In genomic region chr1:42824481-42825057, GRCh38 we compare ENCODE assay signal across 26 cellular contexts. TPM values are rescaled to one million over a fixed set of nuclear protein-coding genes. Genes with fewer than 3 reads are reported as not detected.
DNase-seq lines count a peak whose midpoint lies in the region; ATAC-seq, FAIRE-seq and TF ChIP-seq lines count a peak whose summit lies in the region.
"Had no signal": no experiment of that assay in that cellular context is flagged by ENCODE, and none has a peak within 500 bp of the region (broad histone marks: within the 10 kb centered on the region; RNA-seq: fewer than 3 reads in every experiment).

No MANE protein-coding gene starts in this region.

- H2AFZ ChIP-seq in GM23338 = no peak overlapping the region
- peak overlapping the region; percentile 81 for H2AFZ ChIP-seq in K562 (ENCODE audit: low read depth, low read length)
- H2AFZ ChIP-seq: GM23248 had no signal

- H3K4me2 ChIP-seq in GM23338 (no peak overlapping the region), K562 (ENCODE audit: insufficient read depth, low read length) (peak overlapping the region; percentile 97)

- no peaks in the 10 kb centered on the region for H3K9me2 ChIP-seq in GM23338 (ENCODE audit: insufficient read depth)

- H3K9me3 Mint-ChIP-seq in GM23338 = no peaks in the 10 kb centered on the region
- H3K9me3 Mint-ChIP-seq: CD4-positive, alpha-beta memory T cell; H9; HFFc6 had no signal

- in situ Hi-C loops in K562 (cut with MboI) = no loop called here

- peaks cover 17% of the 10 kb centered on the region for H3K4me1 Mint-ChIP-seq in GM23338

- no peak; a peak in 1 of 4 replicates for TF ChIP-seq RAD21 in K562 (CRISPR knock-in tag; conservative IDR thresholded peaks at IDR 0.05 in 1 of 2, IDR thresholded peaks at IDR 0.05 in 1 of 2)

- TF ChIP-seq EP300 in K562 (IDR thresholded peaks at IDR 0.05; ENCODE audit: low read length) (no peak), ovary (IDR thresholded peaks at IDR 0.05) (no peak)

- DNase-seq in GM23338 (ENCODE audit: low spot score) (no peak), NCI-H2029 (lab: John Stamatoyannopoulos, UW) (peak; percentile 23), K562 (ENCODE audit: extremely low read depth in 1 of 4, low spot score in 3 of 4) (peak in 2 of 4 experiments; percentile 34 to 60), sciatic nerve (ENCODE audit: low spot score) (no peak), activated gamma-delta T cell (lab: John Stamatoyannopoulos, UW) (no peak), ovary (no peak)
- DNase-seq: C1 segment of cervical spinal cord; CD4-positive, alpha-beta memory T cell; DMS 273 treated with DMSO at 0.1 percent for 48 hours; GM23248; H9; HFFc6; KG1; MG63; NCI-H1105 treated with DMSO at 0.1 percent for 48 hours; NCI-H146; NCI-H1930; NCI-H2227 treated with DMSO at 0.1 percent for 48 hours; NCI-H526 treated with DMSO at 0.1 percent for 48 hours; Peyer's patch had no signal

- H3F3A ChIP-seq in GM23338 (replicated peaks; ENCODE audit: low read depth) = no peaks in the 10 kb centered on the region

- intact Hi-C loops in K562 (cut with micrococcal nuclease) = loop anchor here (1.0 to 5.0 kb wide), 5 partner anchors 7 to 138 kb away; partner anchors contain the start of genes C1orf50, ERMAP, P3H1 and SVBP
- intact Hi-C loops in sciatic nerve (cut with DNase I) = no loop called here
- intact Hi-C loops in ovary (cut with DNase I) = loop anchor here in 1 of 4 donors (5.0 kb wide), 1 partner anchor 688 kb away; no protein-coding TSS in a partner anchor

- TF ChIP-seq CTCF in GM23338 (conservative IDR thresholded peaks at IDR 0.05; ENCODE audit: low read depth in 2 of 2) = no peak
- no peak for TF ChIP-seq CTCF in K562 (IDR thresholded peaks at IDR 0.05 in 2 of 3, conservative IDR thresholded peaks at IDR 0.05 in 1 of 3; ENCODE audit: insufficient read depth in 2 of 3, low read depth in 1 of 3, low read length in 3 of 3)
- no peak for TF ChIP-seq CTCF in ovary (IDR thresholded peaks at IDR 0.05)

- H4K20me1 ChIP-seq in GM23338 (replicated peaks; ENCODE audit: insufficient read depth) (no peaks in the 10 kb centered on the region), K562 (replicated peaks; ENCODE audit: control insufficient read depth, insufficient read depth, low read length) (no peaks in the 10 kb centered on the region)

- no peak for FAIRE-seq in K562 (lab: Jason Lieb, UNC)
- FAIRE-seq: GM18507, HTR-8/SVneo had no signal

- H3K27ac ChIP-seq in GM23338 (ENCODE audit: low read depth) (no peak overlapping the region), K562 (ENCODE audit: extremely low read depth, low read depth, low read length) (peak overlapping the region; percentile 87), ovary (no peak overlapping the region)
- H3K27ac ChIP-seq: GM23248, Peyer's patch had no signal

- peak; percentile 28 for ATAC-seq in GM23338
- peak; percentile 51 for ATAC-seq in K562
- peak; percentile 23 for ATAC-seq in sciatic nerve
- no peak for ATAC-seq in HG02678 (IDR thresholded peaks at IDR 0.05; ENCODE audit: unreplicated experiment)

- H3K4me1 ChIP-seq in GM23338 (ENCODE audit: insufficient read depth) = peaks cover 25% of the 10 kb centered on the region; the same call in 1 of the 2 replicates
- H3K4me1 ChIP-seq in K562 (replicated peaks in 1 of 2; ENCODE audit: control insufficient read depth in 2 of 2, insufficient read depth in 2 of 2, low read length in 2 of 2) = peaks cover 22 to 58% of the 10 kb centered on the region in 2 experiments
- no peaks in the 10 kb centered on the region for H3K4me1 ChIP-seq in ovary (ENCODE audit: insufficient read depth)
- H3K4me1 ChIP-seq: Peyer's patch had no signal

- H3K9me3 ChIP-seq in K562 (replicated peaks; ENCODE audit: control insufficient read depth, insufficient read depth, low read depth, low read length) = no peaks in the 10 kb centered on the region
- H3K9me3 ChIP-seq in ovary = no peaks in the 10 kb centered on the region
- H3K9me3 ChIP-seq: MG63, Peyer's patch had no signal

- peaks cover 3% of the 10 kb centered on the region for H3K27me3 Mint-ChIP-seq in GM23338 (ENCODE audit: insufficient read depth, low read depth, poor library complexity)
- H3K27me3 Mint-ChIP-seq: CD4-positive, alpha-beta memory T cell had no signal

- H3K36me3 Mint-ChIP-seq in GM23338 (ENCODE audit: low read depth) = no peaks in the 10 kb centered on the region

- POLR2A ChIA-PET in K562 (lab: Yijun Ruan, JAX) = interaction anchor here (0.7 to 8.7 kb wide), 14 partner anchors 8 to 249 kb away, joined by 3 to 76 read pairs (median 4); partner anchors contain the start of genes C1orf50, ERMAP, P3H1 and YBX1

- H3K9me1 ChIP-seq in K562 (ENCODE audit: control insufficient read depth, insufficient read depth, low read length) = no peaks in the 10 kb centered on the region

- WGBS in K562 (ENCODE audit: insufficient coverage, low coverage, missing lambda C conversion rate) = 11% methylated on average over 4 of the region's 4 CpGs
- WGBS in ovary, 3 donors = 90 to 95% (median 93%) methylated on average over 4 of the region's 4 CpGs

- H3K4me3 Mint-ChIP-seq in GM23338 = no peak overlapping the region
- H3K4me3 Mint-ChIP-seq: CD4-positive, alpha-beta memory T cell; H9; HFFc6 had no signal

- TF ChIP-seq POLR2A in K562 (conservative IDR thresholded peaks at IDR 0.05) = no peak
- no peak for TF ChIP-seq POLR2A in ovary (IDR thresholded peaks at IDR 0.05)

- H3K79me2 ChIP-seq in GM23338 (replicated peaks; ENCODE audit: insufficient read depth) (no peaks in the 10 kb centered on the region), K562 (ENCODE audit: control insufficient read depth, insufficient read depth, low read length) (peaks cover 55% of the 10 kb centered on the region)

- CTCF ChIA-PET in K562 (lab: Yijun Ruan, JAX; ENCODE audit: low intra/inter-chr PET ratio) = interaction anchor here (0.7 kb wide), 1 partner anchor 44 kb away, joined by 3 read pairs; no protein-coding TSS in a partner anchor

- BruUV-seq in K562 (replicated peaks; lab: Mats Ljungman, UMichigan) = no TSS peak

- no peaks in the 10 kb centered on the region for H3K27me3 ChIP-seq in GM23338 (ENCODE audit: insufficient read depth)
- H3K27me3 ChIP-seq in K562 (ENCODE audit: control insufficient read depth in 2 of 2, insufficient read depth in 2 of 2, low read length in 2 of 2) = no peaks in the 10 kb centered on the region
- H3K27me3 ChIP-seq in ovary = no peaks in the 10 kb centered on the region
- H3K27me3 ChIP-seq: MG63, Peyer's patch had no signal

- H3K36me3 ChIP-seq in GM23338 (ENCODE audit: insufficient read depth) (no peaks in the 10 kb centered on the region), K562 (ENCODE audit: control insufficient read depth, insufficient read depth, low read length) (peaks cover 14% of the 10 kb centered on the region), ovary (no peaks in the 10 kb centered on the region)
- H3K36me3 ChIP-seq: MG63, Peyer's patch had no signal

- H3K4me3 ChIP-seq in GM23338 (no peak overlapping the region), K562 (peak overlapping the region; percentile 2; the same call in 1 of the 2 replicates), ovary (no peak overlapping the region)
- H3K4me3 ChIP-seq: GM23248, MG63, Peyer's patch, SK-N-MC had no signal

- no peak overlapping the region for H3K27ac Mint-ChIP-seq in GM23338
- H3K27ac Mint-ChIP-seq: CD4-positive, alpha-beta memory T cell; H9; HFFc6 had no signal

- peak overlapping the region; percentile 39 to 86; a peak in 3 of 4 replicates for H3K9ac ChIP-seq in K562 (ENCODE audit: insufficient read depth in 1 of 2, low read depth in 2 of 2, low read length in 2 of 2)
- H3K9ac ChIP-seq: GM23248 had no signal

RNA-seq across cellular contexts. Expression of gene SVBP, which starts 7.4 kb away (rescaled TPM):
- total RNA-seq in GM23338 (2014; rRNA removed; shearing (Covaris generic)) = 22.1 and 32.9 TPM in 2 replicates
- polyA plus RNA-seq in GM23338 (2016; fragmentation: Nextera tagmentation; extraction: Ambion mirVana) (77.3 and 82.1 TPM in 2 replicates), K562 (2011; rRNA removed) (42.8 and 49.4 TPM in 2 replicates), K562 (2014; fragmentation: Illumina TruSeq; extraction: Trizol) (49.7 and 53.2 TPM in 2 replicates), K562 (2014; fragmentation: Nextera tagmentation; extraction: Ambion mirVana) (10 to 100 TPM; 37.9 TPM), K562 (2014; rRNA removed) (32.6 and 40.0 TPM in 2 replicates), ovary (10 to 100 TPM; 39.6 to 45.6 TPM)
- 6.8 and 15.4 TPM in 2 replicates for total RNA-seq in K562 (2011; cell fraction: chromatin; rRNA removed; ENCODE audit: low replicate concordance)
- 7.5 and 9.5 TPM in 2 replicates for total RNA-seq in K562 (2011; cell fraction: nucleolus; rRNA removed)
- total RNA-seq in K562 (2011; cell fraction: nucleoplasm; rRNA removed) = 9.6 and 14.4 TPM in 2 replicates
- total RNA-seq in K562 (2014; rRNA removed) (32.6 and 44.7 TPM in 2 replicates), K562 (2014; rRNA removed; fragmentation: Illumina TruSeq; extraction: Trizol) (46.5 and 48.3 TPM in 2 replicates), K562 (2015; rRNA removed; fragmentation: Illumina TruSeq; extraction: Trizol) (41.1 and 44.5 TPM in 2 replicates), K562 (2021) (31.7 and 36.0 TPM in 2 replicates), sciatic nerve (36.6 TPM), ovary (10 to 100 TPM; 20.8 to 56.6 (median 30.3) TPM)
- polyA plus RNA-seq in K562 (2011; cell fraction: cytosol; rRNA removed) = 12.9 and 26.0 TPM in 2 replicates
- polyA plus RNA-seq in K562 (2011; cell fraction: nucleus; rRNA removed) = 7.9 and 14.9 TPM in 2 replicates
- 43.0 and 46.8 TPM in 2 replicates for polyA plus RNA-seq in K562 (2012)
- 19.4 and 19.7 TPM in 2 replicates for polyA minus RNA-seq in K562 (2011; rRNA and poly(A)+ RNA removed)
- 3.7 and 6.6 TPM in 2 replicates for polyA minus RNA-seq in K562 (2011; cell fraction: cytosol; rRNA and poly(A)+ RNA removed)
- 2.6 and 5.1 TPM in 2 replicates for polyA minus RNA-seq in K562 (2011; cell fraction: nucleus; rRNA and poly(A)+ RNA removed)

RNA-seq across cellular contexts. Expression of gene ERMAP, which starts 7.6 kb away (rescaled TPM):
- 1.8 and 2.2 TPM in 2 replicates for total RNA-seq in GM23338 (2014; rRNA removed; shearing (Covaris generic))
- polyA plus RNA-seq in GM23338 (2016; fragmentation: Nextera tagmentation; extraction: Ambion mirVana) (1.2 and 1.9 TPM in 2 replicates), K562 (2011; rRNA removed) (15.3 and 24.9 TPM in 2 replicates), K562 (2014; fragmentation: Illumina TruSeq; extraction: Trizol) (25.3 and 31.4 TPM in 2 replicates), K562 (2014; fragmentation: Nextera tagmentation; extraction: Ambion mirVana) (10 to 100 TPM in 1 of 2 experiments, 1 to 10 TPM in 1; 8.0 to 12.9 TPM), K562 (2014; rRNA removed) (16.6 and 20.3 TPM in 2 replicates), ovary (10 to 100 TPM in 1 of 2 donors, 1 to 10 TPM in 1; 5.0 to 12.8 TPM)
- total RNA-seq in K562 (2011; cell fraction: chromatin; rRNA removed; ENCODE audit: low replicate concordance) = 68.5 and 80.5 TPM in 2 replicates
- 66.4 and 81.6 TPM in 2 replicates for total RNA-seq in K562 (2011; cell fraction: nucleolus; rRNA removed)
- total RNA-seq in K562 (2011; cell fraction: nucleoplasm; rRNA removed) = 80.8 and 97.2 TPM in 2 replicates
- total RNA-seq in K562 (2014; rRNA removed) (15.7 and 18.2 TPM in 2 replicates), K562 (2014; rRNA removed; fragmentation: Illumina TruSeq; extraction: Trizol) (23.7 and 25.0 TPM in 2 replicates), K562 (2015; rRNA removed; fragmentation: Illumina TruSeq; extraction: Trizol) (22.2 and 23.7 TPM in 2 replicates), K562 (2021) (20.5 and 22.5 TPM in 2 replicates), sciatic nerve (11.2 TPM), ovary (10 to 100 TPM in 1 of 7 donors, 1 to 10 TPM in 6; 3.2 to 10.6 (median 7.7) TPM)
- 13.2 and 16.1 TPM in 2 replicates for polyA plus RNA-seq in K562 (2011; cell fraction: cytosol; rRNA removed)
- polyA plus RNA-seq in K562 (2011; cell fraction: nucleus; rRNA removed) = 28.4 and 45.9 TPM in 2 replicates
- polyA plus RNA-seq in K562 (2012) = 15.9 and 21.3 TPM in 2 replicates
- polyA minus RNA-seq in K562 (2011; rRNA and poly(A)+ RNA removed) = 21.4 and 35.1 TPM in 2 replicates
- polyA minus RNA-seq in K562 (2011; cell fraction: cytosol; rRNA and poly(A)+ RNA removed) = 14.4 and 16.4 TPM in 2 replicates
- polyA minus RNA-seq in K562 (2011; cell fraction: nucleus; rRNA and poly(A)+ RNA removed) = 24.0 and 28.0 TPM in 2 replicates

RNA-seq across cellular contexts. Expression of gene ZNF691, which starts 21.8 kb away (rescaled TPM):
- 26.4 and 27.7 TPM in 2 replicates for total RNA-seq in GM23338 (2014; rRNA removed; shearing (Covaris generic))
- 21.3 and 22.0 TPM in 2 replicates for polyA plus RNA-seq in GM23338 (2016; fragmentation: Nextera tagmentation; extraction: Ambion mirVana)
- total RNA-seq in K562 (2011; cell fraction: chromatin; rRNA removed; ENCODE audit: low replicate concordance) = 18.1 and 22.3 TPM in 2 replicates
- 12.2 and 16.0 TPM in 2 replicates for total RNA-seq in K562 (2011; cell fraction: nucleolus; rRNA removed)
- total RNA-seq in K562 (2011; cell fraction: nucleoplasm; rRNA removed) = 13.1 and 18.3 TPM in 2 replicates
- total RNA-seq in K562 (2014; rRNA removed) = 14.8 and 17.4 TPM in 2 replicates
- 10.8 and 11.8 TPM in 2 replicates for total RNA-seq in K562 (2014; rRNA removed; fragmentation: Illumina TruSeq; extraction: Trizol)
- total RNA-seq in K562 (2015; rRNA removed; fragmentation: Illumina TruSeq; extraction: Trizol) = 9.2 and 10.7 TPM in 2 replicates
- 11.7 and 15.2 TPM in 2 replicates for total RNA-seq in K562 (2021)
- polyA plus RNA-seq in K562 (2011; rRNA removed) = 11.6 and 11.9 TPM in 2 replicates
- polyA plus RNA-seq in K562 (2011; cell fraction: cytosol; rRNA removed) = 11.9 and 13.0 TPM in 2 replicates
- polyA plus RNA-seq in K562 (2011; cell fraction: nucleus; rRNA removed) = 30.8 and 50.7 TPM in 2 replicates
- 12.4 and 15.2 TPM in 2 replicates for polyA plus RNA-seq in K562 (2012)
- polyA plus RNA-seq in K562 (2014; fragmentation: Illumina TruSeq; extraction: Trizol) = 19.0 and 21.6 TPM in 2 replicates
- polyA plus RNA-seq in K562 (2014; fragmentation: Nextera tagmentation; extraction: Ambion mirVana) = 10 to 100 TPM; 20.0 to 30.4 TPM
- 10.7 and 14.0 TPM in 2 replicates for polyA plus RNA-seq in K562 (2014; rRNA removed)
- polyA minus RNA-seq in K562 (2011; rRNA and poly(A)+ RNA removed) = 6.7 and 7.1 TPM in 2 replicates
- polyA minus RNA-seq in K562 (2011; cell fraction: cytosol; rRNA and poly(A)+ RNA removed) = 2.5 and 3.7 TPM in 2 replicates
- polyA minus RNA-seq in K562 (2011; cell fraction: nucleus; rRNA and poly(A)+ RNA removed) = 11.0 and 16.6 TPM in 2 replicates
- 9.7 TPM for total RNA-seq in sciatic nerve
- 10 to 100 TPM in 6 of 7 donors, 1 to 10 TPM in 1; 7.9 to 13.4 (median 12.1) TPM for total RNA-seq in ovary
- 10 to 100 TPM; 12.7 to 14.1 TPM for polyA plus RNA-seq in ovary

RNA-seq across cellular contexts. Expression of gene TMEM269, which starts 39.8 kb away (rescaled TPM):
- total RNA-seq in GM23338 (2014; rRNA removed; shearing (Covaris generic)) = 0.45 TPM in 1 of 2 replicates, not detected in the other
- polyA plus RNA-seq in GM23338 (2016; fragmentation: Nextera tagmentation; extraction: Ambion mirVana) (0.28 and 0.31 TPM in 2 replicates), K562 (2011; rRNA removed) (0.49 and 0.58 TPM in 2 replicates), K562 (2014; fragmentation: Illumina TruSeq; extraction: Trizol) (0.21 and 0.27 TPM in 2 replicates), K562 (2014; fragmentation: Nextera tagmentation; extraction: Ambion mirVana) (under 1 TPM; 0.18 to 0.21 TPM), K562 (2014; rRNA removed) (0.09 TPM in 2 replicates), ovary (under 1 TPM; 0.07 TPM)
- total RNA-seq in K562 (2011; cell fraction: chromatin; rRNA removed; ENCODE audit: low replicate concordance) = 0.53 and 2.8 TPM in 2 replicates
- 1.0 and 1.2 TPM in 2 replicates for total RNA-seq in K562 (2011; cell fraction: nucleolus; rRNA removed)
- total RNA-seq in K562 (2011; cell fraction: nucleoplasm; rRNA removed) = 1.4 and 1.8 TPM in 2 replicates
- total RNA-seq in K562 (2014; rRNA removed) (0.08 and 0.09 TPM in 2 replicates), K562 (2014; rRNA removed; fragmentation: Illumina TruSeq; extraction: Trizol) (0.18 and 0.22 TPM in 2 replicates), K562 (2015; rRNA removed; fragmentation: Illumina TruSeq; extraction: Trizol) (0.04 and 0.22 TPM in 2 replicates), K562 (2021) (0.27 and 0.34 TPM in 2 replicates), sciatic nerve (0.31 TPM), ovary (under 1 TPM in 4 of 7 donors, not detected in 3; 0.12 to 0.62 (median 0.55) TPM)
- 0.07 and 0.19 TPM in 2 replicates for polyA plus RNA-seq in K562 (2011; cell fraction: cytosol; rRNA removed)
- polyA plus RNA-seq in K562 (2011; cell fraction: nucleus; rRNA removed) = 0.61 and 1.6 TPM in 2 replicates
- 0.14 and 0.35 TPM in 2 replicates for polyA plus RNA-seq in K562 (2012)
- 0.25 and 0.75 TPM in 2 replicates for polyA minus RNA-seq in K562 (2011; rRNA and poly(A)+ RNA removed)
- not detected in 2 replicates for polyA minus RNA-seq in K562 (2011; cell fraction: cytosol; rRNA and poly(A)+ RNA removed)
- polyA minus RNA-seq in K562 (2011; cell fraction: nucleus; rRNA and poly(A)+ RNA removed) = 0.54 and 0.78 TPM in 2 replicates
- total RNA-seq: Daoy, G401, GM23248, HFFc6, Peyer's patch had no signal
- polyA plus RNA-seq: CD4-positive, alpha-beta memory T cell; GM23248 had no signal

RNA-seq across cellular contexts. Expression of gene C1orf50, which starts 57.5 kb away (rescaled TPM):
- 3.3 and 4.4 TPM in 2 replicates for total RNA-seq in GM23338 (2014; rRNA removed; shearing (Covaris generic))
- polyA plus RNA-seq in GM23338 (2016; fragmentation: Nextera tagmentation; extraction: Ambion mirVana) (4.7 and 5.0 TPM in 2 replicates), K562 (2011; rRNA removed) (12.5 and 13.9 TPM in 2 replicates), K562 (2014; fragmentation: Illumina TruSeq; extraction: Trizol) (5.4 and 7.1 TPM in 2 replicates), K562 (2014; fragmentation: Nextera tagmentation; extraction: Ambion mirVana) (1 to 10 TPM in 1 of 2 experiments, under 1 TPM in 1; 0.55 to 1.8 TPM), K562 (2014; rRNA removed) (3.4 and 3.5 TPM in 2 replicates), ovary (10 to 100 TPM in 1 of 2 donors, 1 to 10 TPM in 1; 3.7 to 13.6 TPM)
- 18.1 and 39.6 TPM in 2 replicates for total RNA-seq in K562 (2011; cell fraction: chromatin; rRNA removed; ENCODE audit: low replicate concordance)
- 13.2 and 14.9 TPM in 2 replicates for total RNA-seq in K562 (2011; cell fraction: nucleolus; rRNA removed)
- 26.0 and 38.0 TPM in 2 replicates for total RNA-seq in K562 (2011; cell fraction: nucleoplasm; rRNA removed)
- total RNA-seq in K562 (2014; rRNA removed) (3.5 and 5.7 TPM in 2 replicates), K562 (2014; rRNA removed; fragmentation: Illumina TruSeq; extraction: Trizol) (5.2 and 8.1 TPM in 2 replicates), K562 (2015; rRNA removed; fragmentation: Illumina TruSeq; extraction: Trizol) (5.3 and 5.9 TPM in 2 replicates), K562 (2021) (5.7 and 8.5 TPM in 2 replicates), sciatic nerve (10.8 TPM), ovary (10 to 100 TPM in 1 of 7 donors, 1 to 10 TPM in 6; 1.3 to 10.1 (median 5.8) TPM)
- 4.9 and 5.3 TPM in 2 replicates for polyA plus RNA-seq in K562 (2011; cell fraction: cytosol; rRNA removed)
- 3.7 and 8.0 TPM in 2 replicates for polyA plus RNA-seq in K562 (2011; cell fraction: nucleus; rRNA removed)
- 3.3 and 7.4 TPM in 2 replicates for polyA plus RNA-seq in K562 (2012)
- 9.5 and 11.0 TPM in 2 replicates for polyA minus RNA-seq in K562 (2011; rRNA and poly(A)+ RNA removed)
- 1.8 and 2.4 TPM in 2 replicates for polyA minus RNA-seq in K562 (2011; cell fraction: cytosol; rRNA and poly(A)+ RNA removed)
- 5.1 and 8.7 TPM in 2 replicates for polyA minus RNA-seq in K562 (2011; cell fraction: nucleus; rRNA and poly(A)+ RNA removed)
